In genomic region chr2:55097462-55098410, GRCh38 we compare ENCODE assay signal across 13 cellular contexts. TPM values are rescaled to one million over a fixed set of nuclear protein-coding genes. Genes with fewer than 3 reads are reported as not detected.
A peak's percentile ranks its signal among the peaks of the same experiment; 100 is the strongest.
DNase-seq lines count a peak whose midpoint lies in the region; ATAC-seq and TF ChIP-seq lines count a peak whose summit lies in the region.
"Had no signal": no experiment of that assay in that cellular context is flagged by ENCODE, and none has a peak within 500 bp of the region (broad histone marks: within the 10 kb centered on the region; RNA-seq: fewer than 3 reads in every experiment).

No MANE protein-coding gene starts in this region.

- peak overlapping the region; percentile 68; the same call in 1 of the 2 replicates for H3K23ac ChIP-seq in IMR-90 (ENCODE audit: low read depth, low read length)

- H3K9me3 Mint-ChIP-seq in stimulated activated naive B cell treated with anti-CD40 and anti-IgM and Interleukin-4, amounts not matched to agents 10 μg/mL and 1 μg/mL and 100 μg/mL, for 72 hours = no peaks in the 10 kb centered on the region
- H3K9me3 Mint-ChIP-seq: endodermal cell had no signal

- H3K4me1 ChIP-seq in IMR-90 (ENCODE audit: control insufficient read depth, insufficient read depth, low read length) (peaks cover 34% of the 10 kb centered on the region), adrenal gland (replicated peaks in 1 of 2) (peaks cover 51 to 68% of the 10 kb centered on the region in 2 donors), stomach smooth muscle (ENCODE audit: control insufficient read depth, insufficient read depth, low read length) (peaks cover 33% of the 10 kb centered on the region)

- no peak overlapping the region for H3K27ac Mint-ChIP-seq in stimulated activated naive B cell treated with anti-CD40 and anti-IgM and Interleukin-4, amounts not matched to agents 10 μg/mL and 1 μg/mL and 100 μg/mL, for 72 hours
- H3K27ac Mint-ChIP-seq: endodermal cell had no signal

- H3K27me3 Mint-ChIP-seq in stimulated activated naive B cell treated with anti-CD40 and anti-IgM and Interleukin-4, amounts not matched to agents 10 μg/mL and 1 μg/mL and 100 μg/mL, for 72 hours = no peaks in the 10 kb centered on the region

- H3K79me1 ChIP-seq in IMR-90 (ENCODE audit: low read depth in 1 of 2, low read length in 2 of 2) = peaks cover 23 to 47% of the 10 kb centered on the region in 2 experiments

- intact Hi-C loops in IMR-90 (cut with micrococcal nuclease) (no loop called here), adrenal gland (cut with DNase I) (no loop called here)

- H3K27me3 ChIP-seq in IMR-90 (ENCODE audit: control insufficient read depth, insufficient read depth, low read length) = no peaks in the 10 kb centered on the region
- H3K27me3 ChIP-seq in adrenal gland = no peaks in the 10 kb centered on the region
- no peaks in the 10 kb centered on the region for H3K27me3 ChIP-seq in stomach smooth muscle (ENCODE audit: control insufficient read depth in 1 of 2, insufficient read depth in 2 of 2, low read length in 2 of 2)

- dilution Hi-C loops in IMR-90 (cut with HindIII; ENCODE audit: low sequenced_read_pairs, unreplicated experiment) = no loop called here

- no peak overlapping the region for H3K9ac ChIP-seq in IMR-90 (ENCODE audit: low read depth, low read length)
- no peak overlapping the region for H3K9ac ChIP-seq in stomach smooth muscle (ENCODE audit: low read length in 2 of 2)

- H3K4ac ChIP-seq in IMR-90 (ENCODE audit: low read depth, low read length) = peak overlapping the region; percentile 78

- BruUV-seq in IMR-90 (replicated peaks; lab: Mats Ljungman, UMichigan) = no TSS peak

- H3K4me3 ChIP-seq in IMR-90 (ENCODE audit: insufficient read depth, low read depth, low read length) (no peak overlapping the region), adrenal gland (no peak overlapping the region), stomach smooth muscle (ENCODE audit: low read length in 2 of 2) (no peak overlapping the region)

- DNase-seq in IMR-90 (no peak), adrenal gland (peak in 6 of 7 donors; percentile 60 to 78 (median 66)), islet precursor cell (peak; percentile 55), foreskin melanocyte (no peak), NCI-H345 (lab: John Stamatoyannopoulos, UW) (no peak)
- DNase-seq in stimulated activated naive B cell treated with anti-CD40 and anti-IgM and Interleukin-4, amounts not matched to agents 10 μg/mL and 1 μg/mL and 100 μg/mL, for 72 hours = no peak
- DNase-seq: activated CD4-positive, alpha-beta T cell treated with anti-CD3 and anti-CD28 coated beads for 48 hours; activated naive CD4-positive, alpha-beta T cell treated with Interleukin-2 at 50 U/mL for 16 hours; endodermal cell; NCI-H1436; SIG-M5 had no signal

- CTCF ChIA-PET in IMR-90 (lab: Yijun Ruan, JAX) = interaction anchor here (0.6 kb wide), 1 partner anchor 65 kb away, joined by 5 read pairs; no protein-coding TSS in a partner anchor

- peak overlapping the region; percentile 61 for H3K14ac ChIP-seq in IMR-90 (replicated peaks; ENCODE audit: low read depth, low read length)

- no peaks in the 10 kb centered on the region for H3K36me3 Mint-ChIP-seq in stimulated activated naive B cell treated with anti-CD40 and anti-IgM and Interleukin-4, amounts not matched to agents 10 μg/mL and 1 μg/mL and 100 μg/mL, for 72 hours

- peak overlapping the region; percentile 23; the same call in 1 of the 2 replicates for H3K4me2 ChIP-seq in IMR-90 (ENCODE audit: low read depth, low read length)

- H4K91ac ChIP-seq in IMR-90 (ENCODE audit: insufficient read depth, low read depth, low read length) = peak overlapping the region; percentile 88

- peak overlapping the region; percentile 84 for H2BK120ac ChIP-seq in IMR-90 (ENCODE audit: low read depth, low read length)

- peak overlapping the region; percentile 51 for H4K5ac ChIP-seq in IMR-90 (ENCODE audit: low read depth, low read length)

- H2AK5ac ChIP-seq in IMR-90 (ENCODE audit: low read depth, low read length) = peak overlapping the region; percentile 89

- no peak for TF ChIP-seq CTCF in IMR-90 (conservative IDR thresholded peaks at IDR 0.05; ENCODE audit: low read depth, low read length)
- no peak for TF ChIP-seq CTCF in adrenal gland (IDR thresholded peaks at IDR 0.05)

- TF ChIP-seq POLR2A in IMR-90 (IDR thresholded peaks at IDR 0.05; ENCODE audit: low read depth, low read length) (no peak), adrenal gland (IDR thresholded peaks at IDR 0.05) (peak in 1 of 2 donors; percentile 17)

- H2AFZ ChIP-seq in IMR-90 (replicated peaks; ENCODE audit: low read length, poor library complexity) = no peak overlapping the region

- peak overlapping the region; percentile 75 for H3K18ac ChIP-seq in IMR-90 (ENCODE audit: low read depth, low read length)

- H4K8ac ChIP-seq in IMR-90 (ENCODE audit: low read depth in 2 of 2, low read length in 2 of 2) = peak overlapping the region; percentile 22 to 59

- ATAC-seq in IMR-90 (ENCODE audit: low read depth) (no peak), GM21576 (IDR thresholded peaks at IDR 0.05; ENCODE audit: unreplicated experiment) (no peak)
- ATAC-seq in stimulated activated naive B cell treated with anti-CD40 and anti-IgM and Interleukin-4, amounts not matched to agents 10 μg/mL and 1 μg/mL and 100 μg/mL, for 72 hours (replicated peaks) = no peak

- H3K36me3 ChIP-seq in IMR-90 (ENCODE audit: control insufficient read depth, insufficient read depth, low read length) = no peaks in the 10 kb centered on the region
- H3K36me3 ChIP-seq in adrenal gland (replicated peaks in 1 of 2) = no peaks in the 10 kb centered on the region
- H3K36me3 ChIP-seq in stomach smooth muscle (ENCODE audit: control insufficient read depth in 2 of 2, insufficient read depth in 2 of 2, low read length in 2 of 2) = no peaks in the 10 kb centered on the region

- no peaks in the 10 kb centered on the region for H3K9me3 ChIP-seq in IMR-90 (ENCODE audit: control insufficient read depth, insufficient read depth, low read length)
- H3K9me3 ChIP-seq in adrenal gland (replicated peaks in 1 of 3) = no peaks in the 10 kb centered on the region
- H3K9me3 ChIP-seq in stomach smooth muscle (ENCODE audit: control insufficient read depth in 2 of 2, low read length in 2 of 2) = no peaks in the 10 kb centered on the region

- H2AK9ac ChIP-seq in IMR-90 (replicated peaks; ENCODE audit: low read depth, low read length, poor library complexity) = no peak overlapping the region

- peak overlapping the region; percentile 68 for H3K27ac ChIP-seq in IMR-90 (ENCODE audit: insufficient read depth, low read length)
- peak overlapping the region; percentile 71 to 92 (median 86) for H3K27ac ChIP-seq in adrenal gland
- H3K27ac ChIP-seq in stomach smooth muscle (ENCODE audit: low read length) = peak overlapping the region; percentile 71

- no peak overlapping the region for H3K4me3 Mint-ChIP-seq in stimulated activated naive B cell treated with anti-CD40 and anti-IgM and Interleukin-4, amounts not matched to agents 10 μg/mL and 1 μg/mL and 100 μg/mL, for 72 hours
- H3K4me3 Mint-ChIP-seq: endodermal cell had no signal

- H3K4me1 Mint-ChIP-seq in stimulated activated naive B cell treated with anti-CD40 and anti-IgM and Interleukin-4, amounts not matched to agents 10 μg/mL and 1 μg/mL and 100 μg/mL, for 72 hours = no peaks in the 10 kb centered on the region

- H2BK5ac ChIP-seq in IMR-90 (ENCODE audit: low read depth, low read length, poor library complexity, severe bottlenecking) = peak overlapping the region; percentile 69

- no peak overlapping the region for H3K56ac ChIP-seq in IMR-90 (ENCODE audit: extremely low read depth, insufficient read depth, low read length)

- TF ChIP-seq RAD21 in IMR-90 (IDR thresholded peaks at IDR 0.05; ENCODE audit: low read length) = no peak

- peaks cover 21% of the 10 kb centered on the region for H3K9me1 ChIP-seq in IMR-90 (ENCODE audit: insufficient read depth, low read length)

- in situ Hi-C loops in IMR-90 (cut with MboI; ENCODE audit: low sequenced_read_pairs) = no loop called here

- peak overlapping the region; percentile 88 for H2BK20ac ChIP-seq in IMR-90 (ENCODE audit: low read depth, low read length)

- no peaks in the 10 kb centered on the region for H4K20me1 ChIP-seq in IMR-90 (ENCODE audit: insufficient read depth, low read length)

- H2BK15ac ChIP-seq in IMR-90 (ENCODE audit: low read depth, low read length) = peak overlapping the region; percentile 89

- POLR2A ChIA-PET in IMR-90 (lab: Charles Lee; ENCODE audit: unreplicated experiment) = interaction anchor here (0.7 kb wide), 1 partner anchor 54 kb away, joined by 9 read pairs; no protein-coding TSS in a partner anchor

- 45% methylated on average over 1 of the region's 6 CpGs; no CpG with 5 or more reads in 1 of the 2 experiments for WGBS in IMR-90 (ENCODE audit: extremely low coverage in 2 of 2, insufficient read length in 1 of 2), 2 experiments
- 23 to 28% (median 26%) methylated on average over 6 of the region's 6 CpGs for WGBS in adrenal gland, 4 donors

TF ChIP-seq in IMR-90, 13 proteins besides CTCF, POLR2A, EP300 and RAD21 (continues in another document):
- no peak for TF ChIP-seq BHLHE40 (IDR thresholded peaks at IDR 0.05; ENCODE audit: low read depth, low read length)
- no peak for TF ChIP-seq CHD1 (IDR thresholded peaks at IDR 0.05; ENCODE audit: low read depth, low read length)
- no peak for TF ChIP-seq RCOR1 (IDR thresholded peaks at IDR 0.05; ENCODE audit: insufficient replicate concordance, low read length)
- no peak for TF ChIP-seq MAFK (IDR thresholded peaks at IDR 0.05; ENCODE audit: low read depth, low read length)
- TF ChIP-seq SMC3 (IDR thresholded peaks at IDR 0.05; ENCODE audit: low read depth, low read length) = no peak
- TF ChIP-seq ELK1 (IDR thresholded peaks at IDR 0.05; ENCODE audit: borderline replicate concordance, low read depth, low read length) = no peak
- no peak for TF ChIP-seq NFE2L2 (IDR thresholded peaks at IDR 0.05; ENCODE audit: low read depth, low read length)
- TF ChIP-seq MXI1 (IDR thresholded peaks at IDR 0.05; ENCODE audit: borderline replicate concordance, low read depth, low read length) = no peak
- no peak for TF ChIP-seq CEBPB (IDR thresholded peaks at IDR 0.05; ENCODE audit: low read depth, low read length)
- no peak for TF ChIP-seq FOS (IDR thresholded peaks at IDR 0.05; ENCODE audit: low read depth, low read length)

RNA-seq across cellular contexts. Expression of gene RTN4, which starts 47.5 kb away (rescaled TPM):
- 77.8 and 216 TPM in 2 replicates for total RNA-seq in IMR-90 (2012; rRNA removed)
- 466 and 588 TPM in 2 replicates for polyA plus RNA-seq in IMR-90 (2012; rRNA removed)
- polyA plus RNA-seq in IMR-90 (2012; cell fraction: cytosol; rRNA removed) = 457 and 1,011 TPM in 2 replicates
- 258 and 509 TPM in 2 replicates for polyA plus RNA-seq in IMR-90 (2012; cell fraction: nucleus; rRNA removed; ENCODE audit: low replicate concordance)
- 100 to 1,000 TPM; 216 to 538 (median 477) TPM for total RNA-seq in adrenal gland
- polyA plus RNA-seq in adrenal gland = 100 to 1,000 TPM; 240 to 694 (median 266) TPM

Comparison
In these comparisons a context has a peak if more than half of its experiments do, and no peak if none do; other contexts are left out.
1. DNase-seq: peak in adrenal gland (6 of 7) and islet precursor cell (single experiment); none in IMR-90 (single experiment), foreskin melanocyte (single experiment), stimulated activated naive B cell treated with anti-CD40 and anti-IgM and Interleukin-4, amounts not matched to agents 10 μg/mL and 1 μg/mL and 100 μg/mL, for 72 hours (single experiment) and NCI-H345 (single experiment).
2. Peak in every context shown above with its lines, with median percentiles within 50 percentile points of each other: H3K27ac ChIP-seq.